ENCODE assay signal across 11 cellular contexts in the genomic region with DNA sequence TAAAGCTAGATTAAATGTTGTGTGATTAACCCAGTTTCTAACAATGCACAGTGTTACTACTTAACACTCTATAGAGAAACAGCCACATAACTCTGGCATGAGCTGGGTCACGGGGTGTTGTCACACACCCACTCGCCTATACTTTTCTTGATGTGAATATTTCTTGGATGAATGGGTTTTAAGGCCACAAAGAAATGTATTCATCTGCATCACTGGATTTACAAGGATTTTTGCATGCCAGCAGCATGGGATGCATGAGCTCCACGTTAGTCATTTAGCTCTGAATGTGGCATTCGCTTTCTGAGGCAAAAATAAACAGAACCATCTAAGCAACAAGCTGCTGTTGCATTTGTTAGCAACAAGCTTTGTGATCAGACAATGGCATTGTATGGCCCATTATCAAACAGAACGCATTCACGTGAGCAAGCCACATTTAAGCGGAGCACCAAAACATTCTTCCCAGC.
A peak's percentile ranks its signal among the peaks of the same experiment; 100 is the strongest.
DNase-seq lines count a peak whose midpoint lies in the region; ATAC-seq and TF ChIP-seq lines count a peak whose summit lies in the region.
"Had no signal": no experiment of that assay in that cellular context is flagged by ENCODE, and none has a peak within 500 bp of the region (broad histone marks: within the 10 kb centered on the region; RNA-seq: fewer than 3 reads in every experiment).

No MANE protein-coding gene starts in this region.

- H3K27ac ChIP-seq in HUES48 (ENCODE audit: low read depth, low read length) = peak overlapping the region; percentile 94
- H3K27ac ChIP-seq: testis had no signal

- H3K27me3 ChIP-seq in HUES48 (ENCODE audit: control insufficient read depth, insufficient read depth, low read length) (no peaks in the 10 kb centered on the region), kidney epithelial cell (ENCODE audit: control insufficient read depth, insufficient read depth, low read length) (no peaks in the 10 kb centered on the region)
- H3K27me3 ChIP-seq: testis had no signal

- H3K4me3 ChIP-seq in AG09309 (ENCODE audit: control insufficient read depth, low read depth, low read length) (no peak overlapping the region), HUES48 (ENCODE audit: low read depth, low read length) (no peak overlapping the region), astrocyte of the cerebellum (ENCODE audit: low read depth, low read length) (no peak overlapping the region), kidney epithelial cell (ENCODE audit: low read depth, low read length) (no peak overlapping the region)
- H3K4me3 ChIP-seq: testis had no signal

- no peaks in the 10 kb centered on the region for H3K9me3 ChIP-seq in HUES48 (ENCODE audit: control insufficient read depth, insufficient read depth, low read length)
- H3K9me3 ChIP-seq: testis had no signal

- CTCF ChIA-PET in activated CD8-positive, alpha-beta memory T cell treated with anti-CD3 and anti-CD28 coated beads, Interleukin-2, amount 10 ng/mL, durations not matched to agents 7 days and 5 days (lab: Charles Lee) = interaction anchor here (1.0 kb wide), 1 partner anchor 101 kb away, joined by 4 read pairs; no protein-coding TSS in a partner anchor

- H3K27ac Mint-ChIP-seq in activated CD8-positive, alpha-beta memory T cell treated with anti-CD3 and anti-CD28 coated beads, Interleukin-2, amount 10 ng/mL, durations not matched to agents 7 days and 5 days = no peak overlapping the region

- H3K36me3 ChIP-seq in HUES48 (ENCODE audit: control insufficient read depth, insufficient read depth, low read length) (peaks cover 9% of the 10 kb centered on the region), kidney epithelial cell (ENCODE audit: control insufficient read depth, insufficient read depth, low read length) (no peaks in the 10 kb centered on the region)

- H3K9me3 Mint-ChIP-seq in activated CD8-positive, alpha-beta memory T cell treated with anti-CD3 and anti-CD28 coated beads, Interleukin-2, amount 10 ng/mL, durations not matched to agents 7 days and 5 days (ENCODE audit: low read depth) = no peaks in the 10 kb centered on the region

- H3K4me1 ChIP-seq in HUES48 (ENCODE audit: control insufficient read depth, insufficient read depth, low read length) = peaks cover 32% of the 10 kb centered on the region
- H3K4me1 ChIP-seq: testis had no signal

- H3K4me1 Mint-ChIP-seq in activated CD8-positive, alpha-beta memory T cell treated with anti-CD3 and anti-CD28 coated beads, Interleukin-2, amount 10 ng/mL, durations not matched to agents 7 days and 5 days = peaks cover 10% of the 10 kb centered on the region

- H3K4me3 Mint-ChIP-seq in activated CD8-positive, alpha-beta memory T cell treated with anti-CD3 and anti-CD28 coated beads, Interleukin-2, amount 10 ng/mL, durations not matched to agents 7 days and 5 days = no peak overlapping the region

- in situ Hi-C loops in astrocyte of the cerebellum (cut with HindIII; ENCODE audit: low sequenced_read_pairs) = no loop called here

- H3K36me3 Mint-ChIP-seq in activated CD8-positive, alpha-beta memory T cell treated with anti-CD3 and anti-CD28 coated beads, Interleukin-2, amount 10 ng/mL, durations not matched to agents 7 days and 5 days = peaks cover 10% of the 10 kb centered on the region

- DNase-seq in AG09309 (ENCODE audit: low read depth) (peak; percentile 96), astrocyte of the cerebellum (ENCODE audit: low read depth) (peak; percentile 85), kidney epithelial cell (ENCODE audit: low read depth) (peak; percentile 85), NCI-H2029 treated with DMSO at 0.1 percent for 48 hours (lab: John Stamatoyannopoulos, UW) (no peak), NCI-H2196 treated with DMSO at 0.1 percent for 48 hours (lab: John Stamatoyannopoulos, UW; ENCODE audit: unreplicated experiment) (no peak)
- DNase-seq in activated CD8-positive, alpha-beta memory T cell treated with anti-CD3 and anti-CD28 coated beads, Interleukin-2, amount 10 ng/mL, durations not matched to agents 7 days and 5 days = no peak
- DNase-seq: activated naive CD4-positive, alpha-beta T cell treated with Interleukin-2 at 50 U/mL for 16 hours; NK-92 treated with Interleukin-12 subunit alpha and Interleukin-12 subunit beta, amount 100 ng/mL, for 24 hours; testis had no signal

- no peaks in the 10 kb centered on the region for H3K27me3 Mint-ChIP-seq in activated CD8-positive, alpha-beta memory T cell treated with anti-CD3 and anti-CD28 coated beads, Interleukin-2, amount 10 ng/mL, durations not matched to agents 7 days and 5 days

- ATAC-seq in activated CD8-positive, alpha-beta memory T cell treated with anti-CD3 and anti-CD28 coated beads, Interleukin-2, amount 10 ng/mL, durations not matched to agents 7 days and 5 days = no peak
- ATAC-seq in HG03521 (IDR thresholded peaks at IDR 0.05; ENCODE audit: unreplicated experiment) = no peak

- no peak for TF ChIP-seq CTCF in AG09309 (IDR thresholded peaks at IDR 0.05; ENCODE audit: control insufficient read depth, insufficient read depth, low read depth, low read length, missing control alignments)
- no peak for TF ChIP-seq CTCF in astrocyte of the cerebellum (IDR thresholded peaks at IDR 0.05; ENCODE audit: low read depth, low read length, missing control alignments)
- TF ChIP-seq CTCF in kidney epithelial cell (IDR thresholded peaks at IDR 0.05; ENCODE audit: insufficient read depth, low read length, poor library complexity, severe bottlenecking) = no peak

- H3K9ac ChIP-seq in HUES48 (ENCODE audit: low read depth, low read length) = peak overlapping the region; percentile 38

Comparison
In these comparisons a context has a peak if more than half of its experiments do, and no peak if none do; other contexts are left out.
1. DNase-seq: peak in AG09309 (single experiment), astrocyte of the cerebellum (single experiment) and kidney epithelial cell (single experiment); none in NCI-H2029 treated with DMSO at 0.1 percent for 48 hours (single experiment), activated CD8-positive, alpha-beta memory T cell treated with anti-CD3 and anti-CD28 coated beads, Interleukin-2, amount 10 ng/mL, durations not matched to agents 7 days and 5 days (single experiment) and NCI-H2196 treated with DMSO at 0.1 percent for 48 hours (single experiment).